In genomic region chr1:218671573-218671972, GRCh38 we compare ENCODE assay signal across 1 cellular context.
TF ChIP-seq lines count a peak whose summit lies in the region.

No MANE protein-coding gene starts in this region.

TF ChIP-seq in IMR-90, 13 proteins besides CTCF, POLR2A, EP300 and RAD21 (continued from another document):
- TF ChIP-seq RFX5 (IDR thresholded peaks at IDR 0.05; ENCODE audit: low read depth, low read length) = no peak
- no peak for TF ChIP-seq CEBPB (IDR thresholded peaks at IDR 0.05; ENCODE audit: low read depth, low read length)
- TF ChIP-seq MAFK (IDR thresholded peaks at IDR 0.05; ENCODE audit: low read depth, low read length) = no peak
- TF ChIP-seq BHLHE40 (IDR thresholded peaks at IDR 0.05; ENCODE audit: low read depth, low read length) = no peak
- TF ChIP-seq RCOR1 (IDR thresholded peaks at IDR 0.05; ENCODE audit: insufficient replicate concordance, low read length) = no peak
- no peak for TF ChIP-seq FOS (IDR thresholded peaks at IDR 0.05; ENCODE audit: low read depth, low read length)
- no peak for TF ChIP-seq ELK1 (IDR thresholded peaks at IDR 0.05; ENCODE audit: borderline replicate concordance, low read depth, low read length)
- TF ChIP-seq MXI1 (IDR thresholded peaks at IDR 0.05; ENCODE audit: borderline replicate concordance, low read depth, low read length) = no peak
- TF ChIP-seq SMC3 (IDR thresholded peaks at IDR 0.05; ENCODE audit: low read depth, low read length) = no peak
- TF ChIP-seq NFE2L2 (IDR thresholded peaks at IDR 0.05; ENCODE audit: low read depth, low read length) = no peak
- TF ChIP-seq, protein P1, sequence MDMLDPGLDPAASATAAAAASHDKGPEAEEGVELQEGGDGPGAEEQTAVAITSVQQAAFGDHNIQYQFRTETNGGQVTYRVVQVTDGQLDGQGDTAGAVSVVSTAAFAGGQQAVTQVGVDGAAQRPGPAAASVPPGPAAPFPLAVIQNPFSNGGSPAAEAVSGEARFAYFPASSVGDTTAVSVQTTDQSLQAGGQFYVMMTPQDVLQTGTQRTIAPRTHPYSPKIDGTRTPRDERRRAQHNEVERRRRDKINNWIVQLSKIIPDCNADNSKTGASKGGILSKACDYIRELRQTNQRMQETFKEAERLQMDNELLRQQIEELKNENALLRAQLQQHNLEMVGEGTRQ (IDR thresholded peaks at IDR 0.05; ENCODE audit: low read depth, low read length) = no peak
